In the genomic region with DNA sequence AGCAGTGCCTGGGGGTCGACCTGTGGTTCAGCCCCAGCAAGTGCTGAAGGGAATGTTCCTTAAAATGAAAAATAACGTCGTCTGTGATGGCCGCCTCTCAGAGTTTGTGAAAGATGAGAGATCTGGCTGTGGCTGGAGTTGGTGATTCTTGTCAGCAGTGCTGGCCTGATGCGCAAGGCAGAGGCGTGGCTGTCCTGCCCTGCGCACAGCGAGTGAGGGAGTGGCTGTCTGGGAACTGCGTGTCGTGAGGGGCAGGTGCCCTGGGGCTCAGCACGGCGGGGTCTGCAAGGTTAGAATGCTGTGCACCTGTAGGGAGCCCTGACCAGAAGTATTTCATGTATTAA, we compare ENCODE assay signal across 10 cellular contexts. TPM values are rescaled to one million over a fixed set of nuclear protein-coding genes. Genes with fewer than 3 reads are reported as not detected.
DNase-seq lines count a peak whose midpoint lies in the region; ATAC-seq and TF ChIP-seq lines count a peak whose summit lies in the region.
"Had no signal": no experiment of that assay in that cellular context is flagged by ENCODE, and none has a peak within 500 bp of the region (broad histone marks: within the 10 kb centered on the region; RNA-seq: fewer than 3 reads in every experiment).

No MANE protein-coding gene starts in this region.

- H3K4me3 ChIP-seq in heart right ventricle (no peak overlapping the region), lower lobe of right lung (no peak overlapping the region), upper lobe of left lung (no peak overlapping the region)

- H3K27ac ChIP-seq in heart right ventricle: peak overlapping the region in 5 of 10 donors; percentile 65 to 90 (median 77)
- peak overlapping the region; percentile 77 for H3K27ac ChIP-seq in lower lobe of right lung
- peak overlapping the region in 3 of 4 donors; percentile 46 to 94 (median 77) for H3K27ac ChIP-seq in upper lobe of left lung

- peaks cover 64% of the 10 kb centered on the region for H3K4me1 Mint-ChIP-seq in activated T-cell treated with anti-CD3 and anti-CD28 coated beads, Interleukin-2, amount 50 U/mL, for 4 hours (ENCODE audit: low read depth)

- H3K36me3 Mint-ChIP-seq in activated T-cell treated with anti-CD3 and anti-CD28 coated beads, Interleukin-2, amount 50 U/mL, for 4 hours (ENCODE audit: insufficient read depth): peaks cover 12% of the 10 kb centered on the region

- H3K4me3 Mint-ChIP-seq in activated T-cell treated with anti-CD3 and anti-CD28 coated beads, Interleukin-2, amount 50 U/mL, for 4 hours: peak overlapping the region; percentile 85

- intact Hi-C loops in Right ventricle myocardium superior (cut with DNase I): loop anchor here (10.0 kb wide), 1 partner anchor 50 kb away; no protein-coding TSS in a partner anchor
- intact Hi-C loops in heart right ventricle (cut with DNase I): loop anchor here in 3 of 10 donors (5.0 to 10.0 kb wide), 3 partner anchors 53 to 103 kb away; no protein-coding TSS in a partner anchor
- intact Hi-C loops in lower lobe of right lung (cut with DNase I): no loop called here

- no peak for TF ChIP-seq POLR2A in upper lobe of left lung (IDR thresholded peaks at IDR 0.05)

- H3K27me3 Mint-ChIP-seq in activated T-cell treated with anti-CD3 and anti-CD28 coated beads, Interleukin-2, amount 50 U/mL, for 4 hours (ENCODE audit: low read depth): no peaks in the 10 kb centered on the region

- peaks cover 0 to 4% (median 0%) of the 10 kb centered on the region in 9 donors for H3K36me3 ChIP-seq in heart right ventricle
- H3K36me3 ChIP-seq in lower lobe of right lung: no peaks in the 10 kb centered on the region
- H3K36me3 ChIP-seq in upper lobe of left lung: no peaks in the 10 kb centered on the region

- WGBS in heart right ventricle, 2 donors: 92 to 94% methylated on average over 12 of the region's 12 CpGs
- WGBS in upper lobe of left lung, 2 donors: 82 to 89% methylated on average over 12 of the region's 12 CpGs

- TF ChIP-seq CTCF in heart right ventricle (IDR thresholded peaks at IDR 0.05): no peak
- TF ChIP-seq CTCF in lower lobe of right lung (IDR thresholded peaks at IDR 0.05): no peak
- no peak for TF ChIP-seq CTCF in upper lobe of left lung (IDR thresholded peaks at IDR 0.05)

- peaks cover 25 to 62% (median 57%) of the 10 kb centered on the region in 9 donors for H3K4me1 ChIP-seq in heart right ventricle
- H3K4me1 ChIP-seq in lower lobe of right lung: peaks cover 58% of the 10 kb centered on the region
- H3K4me1 ChIP-seq in upper lobe of left lung: peaks cover 33 to 73% (median 39%) of the 10 kb centered on the region in 4 donors

- H3K9me3 ChIP-seq in heart right ventricle (no peaks in the 10 kb centered on the region), lower lobe of right lung (no peaks in the 10 kb centered on the region), upper lobe of left lung (no peaks in the 10 kb centered on the region)

- DNase-seq in Right ventricle myocardium superior: peak; percentile 32
- DNase-seq in heart right ventricle: no peak
- no peak for DNase-seq in activated T-cell treated with anti-CD3 and anti-CD28 coated beads, Interleukin-2, amount 50 U/mL, for 4 hours
- DNase-seq in lower lobe of right lung: peak; percentile 46
- DNase-seq in upper lobe of left lung: peak in 1 of 2 donors; percentile 61
- DNase-seq in DMS53 treated with DMSO at 0.1 percent for 48 hours (lab: John Stamatoyannopoulos, UW; ENCODE audit: unreplicated experiment): no peak
- no peak for DNase-seq in cerebellar cortex (ENCODE audit: low spot score)
- DNase-seq in hypothalamus (lab: John Stamatoyannopoulos, UW): no peak
- DNase-seq: effector CD8-positive, alpha-beta T cell; IMR-90 had no signal

- TF ChIP-seq EP300 in upper lobe of left lung (IDR thresholded peaks at IDR 0.05): no peak

- no peaks in the 10 kb centered on the region for H3K9me3 Mint-ChIP-seq in activated T-cell treated with anti-CD3 and anti-CD28 coated beads, Interleukin-2, amount 50 U/mL, for 4 hours

- H3K27me3 ChIP-seq in heart right ventricle: no peaks in the 10 kb centered on the region
- H3K27me3 ChIP-seq in lower lobe of right lung (ENCODE audit: low read depth): no peaks in the 10 kb centered on the region
- H3K27me3 ChIP-seq in upper lobe of left lung: no peaks in the 10 kb centered on the region

- ATAC-seq in Right ventricle myocardium superior (ENCODE audit: poor library complexity) (no peak), heart right ventricle (no peak), lower lobe of right lung (no peak), upper lobe of left lung (ENCODE audit: low FRiP score in 2 of 2) (no peak)
- ATAC-seq in activated T-cell treated with anti-CD3 and anti-CD28 coated beads, Interleukin-2, amount 50 U/mL, for 4 hours: no peak

RNA-seq across cellular contexts. Expression of a gene that starts 8.8 kb away (rescaled TPM):
- total RNA-seq in Right ventricle myocardium superior (19.8 TPM), heart right ventricle (10 to 100 TPM; 14.0 to 23.8 (median 19.0) TPM), lower lobe of right lung (21.4 TPM), upper lobe of left lung (10 to 100 TPM; 13.6 to 39.5 (median 20.3) TPM)
- 10 to 100 TPM in 1 of 2 donors, 1 to 10 TPM in 1; 6.3 to 12.0 TPM for polyA plus RNA-seq in heart right ventricle
- 10 to 100 TPM; 62.7 to 80.8 (median 75.2) TPM for total RNA-seq in activated T-cell treated with anti-CD3 and anti-CD28 coated beads, Interleukin-2, amount 50 U/mL, for 4 hours

Comparison
In these comparisons a context has a peak if more than half of its experiments do, and no peak if none do; other contexts are left out.
1. DNase-seq: peak in Right ventricle myocardium superior (single experiment) and lower lobe of right lung (single experiment); none in heart right ventricle (0 of 2), activated T-cell treated with anti-CD3 and anti-CD28 coated beads, Interleukin-2, amount 50 U/mL, for 4 hours (single experiment), DMS53 treated with DMSO at 0.1 percent for 48 hours (single experiment), cerebellar cortex (single experiment) and hypothalamus (0 of 51).